ENCODE assay signal across 12 cellular contexts in the genomic region with DNA sequence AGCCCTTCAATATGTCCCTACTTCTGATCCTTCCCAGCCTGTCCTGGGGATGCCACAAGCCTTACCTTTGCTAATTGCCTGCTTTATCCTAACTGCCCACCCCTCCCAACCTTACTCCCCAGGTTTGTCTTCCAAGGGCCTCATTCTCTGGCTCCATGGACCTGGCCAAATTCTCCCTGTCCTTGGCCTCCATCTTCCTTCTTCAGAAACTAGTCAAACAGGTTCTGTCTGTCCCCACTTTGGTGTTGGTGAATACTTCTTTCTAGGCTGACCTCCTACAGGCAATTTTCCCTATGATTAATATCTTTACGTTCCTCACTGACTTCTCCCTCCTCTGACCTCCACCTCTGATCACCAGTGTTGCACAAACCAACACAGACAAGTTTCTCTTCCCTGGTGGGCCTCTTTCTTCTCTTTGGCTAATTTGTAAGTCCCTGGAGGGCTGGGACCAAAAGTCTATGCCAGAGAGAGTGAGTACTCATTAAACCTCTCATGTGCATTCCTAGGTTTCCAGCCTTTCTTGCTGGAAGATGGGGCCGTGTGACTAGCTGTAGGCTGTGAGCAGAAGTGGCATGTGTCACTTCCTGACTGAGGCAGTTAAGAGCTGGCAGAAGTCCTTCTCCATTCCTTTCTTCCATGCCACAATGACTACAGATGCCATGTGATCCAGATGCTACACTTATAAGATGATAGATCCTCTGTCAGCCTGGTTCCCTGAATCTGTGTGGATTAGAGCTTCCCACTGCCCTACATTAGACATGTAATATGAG.
DNase-seq lines count a peak whose midpoint lies in the region; TF ChIP-seq lines count a peak whose summit lies in the region.
"Had no signal": no experiment of that assay in that cellular context is flagged by ENCODE, and none has a peak within 500 bp of the region (broad histone marks: within the 10 kb centered on the region; RNA-seq: fewer than 3 reads in every experiment).

No MANE protein-coding gene starts in this region.

- peaks cover 4% of the 10 kb centered on the region for H3K4me1 ChIP-seq in fibroblast of lung (ENCODE audit: control insufficient read depth, extremely low read depth, insufficient read depth, low read length)

- POLR2A ChIA-PET in RWPE1 (lab: Yijun Ruan, JAX; ENCODE audit: low non-redundant PET) = no interaction called here

- H3K9me3 ChIP-seq in fibroblast of lung (ENCODE audit: control insufficient read depth, insufficient read depth, low read depth, low read length) = no peaks in the 10 kb centered on the region

- H3K9ac ChIP-seq in fibroblast of lung (ENCODE audit: insufficient read depth, low read length) = no peak overlapping the region

- peak overlapping the region; percentile 8 for H3K4me2 ChIP-seq in fibroblast of lung (ENCODE audit: extremely low read depth, insufficient read depth, low read length)

- DNase-seq in GOT3 (lab: John Stamatoyannopoulos, UW) (peak; percentile 15), RWPE1 (ENCODE audit: low spot score) (peak; percentile 12), fibroblast of lung (ENCODE audit: low read depth in 2 of 2) (peak; percentile 8 to 66), skeletal muscle cell (ENCODE audit: low read depth) (peak; percentile 17), NCI-H1092 (lab: John Stamatoyannopoulos, UW) (no peak), CD1c-positive myeloid dendritic cell (ENCODE audit: extremely low spot score) (no peak), cerebellar nuclear complex (lab: John Stamatoyannopoulos, UW) (no peak), NAMALWA (ENCODE audit: low spot score) (no peak)
- DNase-seq: activated CD4-positive, CD25-positive, alpha-beta regulatory T cell; hypothalamus; NCI-H187 treated with DMSO at 0.1 percent for 48 hours; stimulated activated naive B cell treated with anti-CD40 and anti-IgM and Interleukin-4, amounts not matched to agents 10 μg/mL and 1 μg/mL and 100 μg/mL, for 72 hours had no signal

- CTCF ChIA-PET in RWPE1 (lab: Yijun Ruan, JAX) = no interaction called here

- no peaks in the 10 kb centered on the region for H3K27me3 ChIP-seq in fibroblast of lung (ENCODE audit: control insufficient read depth, insufficient read depth, low read length)

- H2AFZ ChIP-seq in fibroblast of lung (ENCODE audit: low read length) = no peak overlapping the region

- no peaks in the 10 kb centered on the region for H4K20me1 ChIP-seq in fibroblast of lung (ENCODE audit: control insufficient read depth, extremely low read depth, insufficient read depth, low read length)

- no peak for TF ChIP-seq CTCF in RWPE1 (conservative IDR thresholded peaks at IDR 0.05; ENCODE audit: low read depth)
- TF ChIP-seq CTCF in fibroblast of lung (conservative IDR thresholded peaks at IDR 0.05 in 1 of 2, IDR thresholded peaks at IDR 0.05 in 1 of 2; ENCODE audit: low read depth in 1 of 2, low read length in 2 of 2) = no peak

- no peaks in the 10 kb centered on the region for H3K79me2 ChIP-seq in fibroblast of lung (ENCODE audit: control insufficient read depth, insufficient read depth, low read length)

- H3K4me3 ChIP-seq in fibroblast of lung (replicated peaks in 1 of 4; ENCODE audit: control extremely low read depth in 1 of 4, insufficient read depth in 1 of 4, low read depth in 3 of 4, low read length in 4 of 4) (no peak overlapping the region), skeletal muscle cell (ENCODE audit: low read depth, low read length) (no peak overlapping the region)

- H3K36me3 ChIP-seq in fibroblast of lung (ENCODE audit: control insufficient read depth, insufficient read depth, low read length) = no peaks in the 10 kb centered on the region

- H3K27ac ChIP-seq in RWPE1 = no peak overlapping the region
- H3K27ac ChIP-seq in fibroblast of lung (ENCODE audit: insufficient read depth, low read length) = no peak overlapping the region

Comparison
In these comparisons a context has a peak if more than half of its experiments do, and no peak if none do; other contexts are left out.
1. DNase-seq: peak in GOT3 (single experiment), RWPE1 (single experiment), fibroblast of lung (2 of 2) and skeletal muscle cell (single experiment); none in NCI-H1092 (single experiment), CD1c-positive myeloid dendritic cell (single experiment), cerebellar nuclear complex (0 of 2) and NAMALWA (single experiment).